8 cellular contexts compared by ENCODE assay signal in genomic region chr20:19934792-19935491, GRCh38.
DNase-seq lines count a peak whose midpoint lies in the region; ATAC-seq and TF ChIP-seq lines count a peak whose summit lies in the region.

No MANE protein-coding gene starts in this region.

- ATAC-seq in activated CD4-positive, alpha-beta T cell treated with anti-CD3 and anti-CD28 coated beads for 36 hours = no peak
- no peak for ATAC-seq in T-helper 17 cell
- no peak for ATAC-seq in HG03025 (IDR thresholded peaks at IDR 0.05; ENCODE audit: low FRiP score, unreplicated experiment)
- no peak for ATAC-seq in GM21367 (IDR thresholded peaks at IDR 0.05; ENCODE audit: unreplicated experiment)

- H3K36me3 ChIP-seq in suprapubic skin = no peaks in the 10 kb centered on the region

- no peak overlapping the region for H3K27ac Mint-ChIP-seq in activated CD4-positive, alpha-beta T cell treated with anti-CD3 and anti-CD28 coated beads for 36 hours
- peak overlapping the region; percentile 78 for H3K27ac Mint-ChIP-seq in T-helper 17 cell

- no peaks in the 10 kb centered on the region for H3K36me3 Mint-ChIP-seq in activated CD4-positive, alpha-beta T cell treated with anti-CD3 and anti-CD28 coated beads for 36 hours (ENCODE audit: low read depth)
- H3K36me3 Mint-ChIP-seq in T-helper 17 cell (ENCODE audit: low read depth) = no peaks in the 10 kb centered on the region

- 16% methylated on average over 13 of the region's 13 CpGs for WGBS in suprapubic skin

- H3K4me3 Mint-ChIP-seq in activated CD4-positive, alpha-beta T cell treated with anti-CD3 and anti-CD28 coated beads for 36 hours = no peak overlapping the region
- H3K4me3 Mint-ChIP-seq in T-helper 17 cell = peak overlapping the region; percentile 37

- peak in 1 of 2 donors; percentile 24 for TF ChIP-seq POLR2A in suprapubic skin (IDR thresholded peaks at IDR 0.05)

- H3K4me1 ChIP-seq in suprapubic skin = peaks cover 83% of the 10 kb centered on the region

- H3K9me3 Mint-ChIP-seq in activated CD4-positive, alpha-beta T cell treated with anti-CD3 and anti-CD28 coated beads for 36 hours (ENCODE audit: low read depth) = no peaks in the 10 kb centered on the region

- POLR2A ChIA-PET in activated CD4-positive, alpha-beta T cell treated with anti-CD3 and anti-CD28 coated beads for 36 hours (lab: Charles Lee) = interaction anchor here (0.7 kb wide), 1 partner anchor 10 kb away, joined by 4 read pairs; no protein-coding TSS in a partner anchor

- peaks cover 35% of the 10 kb centered on the region for H3K27me3 Mint-ChIP-seq in activated CD4-positive, alpha-beta T cell treated with anti-CD3 and anti-CD28 coated beads for 36 hours
- H3K27me3 Mint-ChIP-seq in T-helper 17 cell = peaks cover 31% of the 10 kb centered on the region

- TF ChIP-seq EP300 in suprapubic skin (IDR thresholded peaks at IDR 0.05) = no peak

- peaks cover 29% of the 10 kb centered on the region for H3K4me1 Mint-ChIP-seq in activated CD4-positive, alpha-beta T cell treated with anti-CD3 and anti-CD28 coated beads for 36 hours
- H3K4me1 Mint-ChIP-seq in T-helper 17 cell = peaks cover 28% of the 10 kb centered on the region

- intact Hi-C loops in activated CD4-positive, alpha-beta T cell treated with anti-CD3 and anti-CD28 coated beads for 36 hours (cut with DNase I, micrococcal nuclease) = loop anchor here (5.0 kb wide), 2 partner anchors 108 to 243 kb away; no protein-coding TSS in a partner anchor

- peak overlapping the region; percentile 93 for H3K27ac ChIP-seq in suprapubic skin

- no peaks in the 10 kb centered on the region for H3K27me3 ChIP-seq in suprapubic skin

- no peak for TF ChIP-seq CTCF in suprapubic skin (IDR thresholded peaks at IDR 0.05)

- peak overlapping the region; percentile 45 for H3K4me3 ChIP-seq in suprapubic skin

- DNase-seq in activated CD4-positive, alpha-beta T cell treated with anti-CD3 and anti-CD28 coated beads for 36 hours = peak; percentile 23
- DNase-seq in activated CD4-positive, alpha-beta T cell treated with anti-CD3 and anti-CD28 coated beads for 4 hours = no peak
- DNase-seq in T-helper 17 cell = no peak
- DNase-seq in iris pigment epithelial cell (ENCODE audit: low read depth) = peak; percentile 23
- DNase-seq in suprapubic skin (ENCODE audit: low spot score in 2 of 2) = peak in 1 of 2 donors; percentile 83
- no peak for DNase-seq in NCI-H1048 (lab: John Stamatoyannopoulos, UW)

- CTCF ChIA-PET in activated CD4-positive, alpha-beta T cell treated with anti-CD3 and anti-CD28 coated beads for 36 hours (lab: Charles Lee) = interaction anchor here (0.5 to 0.6 kb wide), 2 partner anchors 12 to 232 kb away, joined by 3 read pairs; no protein-coding TSS in a partner anchor

- H3K9me3 ChIP-seq in T-helper 17 cell (ENCODE audit: control insufficient read depth, low read length, poor library complexity, severe bottlenecking) = no peaks in the 10 kb centered on the region
- H3K9me3 ChIP-seq in suprapubic skin = no peaks in the 10 kb centered on the region

Comparison
In these comparisons a context has a peak if more than half of its experiments do, and no peak if none do; other contexts are left out.
1. DNase-seq: peak in activated CD4-positive, alpha-beta T cell treated with anti-CD3 and anti-CD28 coated beads for 36 hours (single experiment) and iris pigment epithelial cell (single experiment); none in activated CD4-positive, alpha-beta T cell treated with anti-CD3 and anti-CD28 coated beads for 4 hours (0 of 2), T-helper 17 cell (0 of 3) and NCI-H1048 (single experiment).